ENCODE assay signal across 8 cellular contexts in genomic region chr1:2198571-2198970, GRCh38. TPM values are rescaled to one million over a fixed set of nuclear protein-coding genes. Genes with fewer than 3 reads are reported as not detected.
DNase-seq lines count a peak whose midpoint lies in the region; ATAC-seq and TF ChIP-seq lines count a peak whose summit lies in the region.

No MANE protein-coding gene starts in this region.

- H3K4me1 ChIP-seq in liver (ENCODE audit: control insufficient read depth in 4 of 4, insufficient read depth in 4 of 4, low read length in 3 of 4) (peaks cover 3 to 22% (median 12%) of the 10 kb centered on the region in 4 donors), suprapubic skin (peaks cover 45% of the 10 kb centered on the region)

- no peak for TF ChIP-seq POLR2A in suprapubic skin (IDR thresholded peaks at IDR 0.05)

- TF ChIP-seq RAD21 in liver (IDR thresholded peaks at IDR 0.05) = no peak

- peak overlapping the region; percentile 78 for H3K4me3 Mint-ChIP-seq in activated CD4-positive, alpha-beta T cell treated with anti-CD3 and anti-CD28 coated beads for 36 hours
- H3K4me3 Mint-ChIP-seq in endothelial cell (ENCODE audit: unreplicated experiment) = no peak overlapping the region

- H3K27me3 Mint-ChIP-seq in activated CD4-positive, alpha-beta T cell treated with anti-CD3 and anti-CD28 coated beads for 36 hours = no peaks in the 10 kb centered on the region
- H3K27me3 Mint-ChIP-seq in endothelial cell (ENCODE audit: unreplicated experiment) = peaks cover 8% of the 10 kb centered on the region

- H3K27me3 ChIP-seq in liver (ENCODE audit: control insufficient read depth in 4 of 4, insufficient read depth in 4 of 4, low read length in 3 of 4) (no peaks in the 10 kb centered on the region), suprapubic skin (no peaks in the 10 kb centered on the region)

- no peak for DNase-seq in activated CD4-positive, alpha-beta T cell treated with anti-CD3 and anti-CD28 coated beads for 36 hours
- DNase-seq in activated CD4-positive, alpha-beta T cell treated with anti-CD3 and anti-CD28 coated beads, Interleukin-2, amount 50 U/mL, for 1 hour = no peak
- no peak for DNase-seq in suprapubic skin (ENCODE audit: low spot score in 2 of 2)
- no peak for DNase-seq in inferior parietal cortex (ENCODE audit: extremely low spot score)
- DNase-seq in dermis blood vessel endothelial cell = no peak
- no peak for DNase-seq in endothelial cell (ENCODE audit: low spot score)

- H3K9me3 ChIP-seq in liver (ENCODE audit: control insufficient read depth in 4 of 4, low read length in 3 of 4) (no peaks in the 10 kb centered on the region), suprapubic skin (no peaks in the 10 kb centered on the region)

- CTCF ChIA-PET in activated CD4-positive, alpha-beta T cell treated with anti-CD3 and anti-CD28 coated beads for 36 hours (lab: Charles Lee) = interaction anchor here (1.2 to 1.6 kb wide), 3 partner anchors 117 to 193 kb away, joined by 4 to 7 read pairs (median 5); partner anchors contain the start of genes MORN1 and RER1

- no peak for ATAC-seq in activated CD4-positive, alpha-beta T cell treated with anti-CD3 and anti-CD28 coated beads for 36 hours

- no peaks in the 10 kb centered on the region for H3K36me3 ChIP-seq in liver (ENCODE audit: control insufficient read depth in 4 of 4, insufficient read depth in 3 of 4, low read depth in 1 of 4, low read length in 3 of 4)
- no peaks in the 10 kb centered on the region for H3K36me3 ChIP-seq in suprapubic skin

- TF ChIP-seq EP300 in suprapubic skin (IDR thresholded peaks at IDR 0.05) = no peak

- no peak for TF ChIP-seq CTCF in liver (IDR thresholded peaks at IDR 0.05; ENCODE audit: low read depth, low read length, missing input control)
- TF ChIP-seq CTCF in suprapubic skin (IDR thresholded peaks at IDR 0.05) = no peak
- no peak for TF ChIP-seq CTCF in endothelial cell (IDR thresholded peaks at IDR 0.05; ENCODE audit: unreplicated experiment)

- intact Hi-C loops in activated CD4-positive, alpha-beta T cell treated with anti-CD3 and anti-CD28 coated beads for 36 hours (cut with DNase I, micrococcal nuclease) = no loop called here

- H3K9ac ChIP-seq in liver (ENCODE audit: low read depth in 1 of 2, low read length in 2 of 2) = peak overlapping the region in 1 of 2 donors; percentile 6

- no peak overlapping the region for H3K4me3 ChIP-seq in liver (ENCODE audit: low read depth in 1 of 3, low read length in 3 of 3)
- no peak overlapping the region for H3K4me3 ChIP-seq in suprapubic skin

- H3K36me3 Mint-ChIP-seq in activated CD4-positive, alpha-beta T cell treated with anti-CD3 and anti-CD28 coated beads for 36 hours (ENCODE audit: low read depth) = no peaks in the 10 kb centered on the region
- no peaks in the 10 kb centered on the region for H3K36me3 Mint-ChIP-seq in endothelial cell (ENCODE audit: low read depth, unreplicated experiment)

- WGBS in liver = 61% methylated on average over 11 of the region's 11 CpGs
- 52% methylated on average over 5 of the region's 11 CpGs for WGBS in suprapubic skin

- peak overlapping the region; percentile 88 for H3K27ac Mint-ChIP-seq in activated CD4-positive, alpha-beta T cell treated with anti-CD3 and anti-CD28 coated beads for 36 hours
- H3K27ac Mint-ChIP-seq in endothelial cell (ENCODE audit: unreplicated experiment) = no peak overlapping the region

- no peaks in the 10 kb centered on the region for H3K9me3 Mint-ChIP-seq in activated CD4-positive, alpha-beta T cell treated with anti-CD3 and anti-CD28 coated beads for 36 hours (ENCODE audit: low read depth)
- H3K9me3 Mint-ChIP-seq in endothelial cell (ENCODE audit: unreplicated experiment) = no peaks in the 10 kb centered on the region

- H3K4me1 Mint-ChIP-seq in activated CD4-positive, alpha-beta T cell treated with anti-CD3 and anti-CD28 coated beads for 36 hours = peaks cover 22% of the 10 kb centered on the region
- H3K4me1 Mint-ChIP-seq in endothelial cell (ENCODE audit: unreplicated experiment) = no peaks in the 10 kb centered on the region

- POLR2A ChIA-PET in activated CD4-positive, alpha-beta T cell treated with anti-CD3 and anti-CD28 coated beads for 36 hours (lab: Charles Lee) = interaction anchor here (0.7 to 1.3 kb wide), 4 partner anchors 29 to 193 kb away, joined by 3 to 6 read pairs (median 4); partner anchors contain the start of genes MORN1 and RER1

- H3K27ac ChIP-seq in angular gyrus (ENCODE audit: low read depth, low read length) = peak overlapping the region; percentile 60
- H3K27ac ChIP-seq in liver (ENCODE audit: low read depth in 1 of 2, low read length in 2 of 2) = peak overlapping the region; percentile 49 to 61
- peak overlapping the region; percentile 74 for H3K27ac ChIP-seq in suprapubic skin

TF ChIP-seq in liver, 16 proteins besides CTCF, POLR2A, EP300 and RAD21:
- TF ChIP-seq RXRA (IDR thresholded peaks at IDR 0.05) (no peak), ZBTB33 (IDR thresholded peaks at IDR 0.05) (no peak), SP1 (IDR thresholded peaks at IDR 0.05) (no peak), ATF3 (IDR thresholded peaks at IDR 0.05) (no peak), MAX (IDR thresholded peaks at IDR 0.05) (no peak), NR2F2 (IDR thresholded peaks at IDR 0.05) (no peak), EGR1 (IDR thresholded peaks at IDR 0.05; ENCODE audit: low read depth in 2 of 2) (no peak), FOXA1 (IDR thresholded peaks at IDR 0.05) (no peak), YY1 (IDR thresholded peaks at IDR 0.05) (no peak), TAF1 (conservative IDR thresholded peaks at IDR 0.05) (no peak), HNF4A (conservative IDR thresholded peaks at IDR 0.05) (no peak), HNF4G (IDR thresholded peaks at IDR 0.05) (no peak)

RNA-seq across cellular contexts. Expression of gene FAAP20, which starts 4.0 kb away (rescaled TPM):
- 10 to 100 TPM; 69.7 to 84.4 TPM for total RNA-seq in activated CD4-positive, alpha-beta T cell treated with anti-CD3 and anti-CD28 coated beads for 36 hours
- total RNA-seq in liver = 10 to 100 TPM in 1 of 2 donors, 1 to 10 TPM in 1; 5.6 to 11.9 TPM
- 10 to 100 TPM; 19.6 to 31.5 TPM for polyA plus RNA-seq in liver
- 10 to 100 TPM; 18.6 to 47.3 (median 24.9) TPM for total RNA-seq in suprapubic skin
- 16.0 and 21.8 TPM in 2 replicates for total RNA-seq in dermis blood vessel endothelial cell
- 118 TPM for total RNA-seq in endothelial cell (ENCODE audit: unreplicated experiment)

RNA-seq across cellular contexts. Expression of gene SKI, which starts 29.5 kb away (rescaled TPM):
- 10 to 100 TPM; 28.7 to 34.0 TPM for total RNA-seq in activated CD4-positive, alpha-beta T cell treated with anti-CD3 and anti-CD28 coated beads for 36 hours
- total RNA-seq in liver = 10 to 100 TPM; 18.9 to 21.3 TPM
- 10 to 100 TPM in 1 of 2 donors, 1 to 10 TPM in 1; 3.2 to 20.1 TPM for polyA plus RNA-seq in liver
- 10 to 100 TPM; 51.8 to 91.2 (median 68.1) TPM for total RNA-seq in suprapubic skin
- 26.7 and 44.4 TPM in 2 replicates for total RNA-seq in dermis blood vessel endothelial cell
- total RNA-seq in endothelial cell (ENCODE audit: unreplicated experiment) = 73.3 TPM
